ENCODE assay signal across 12 cellular contexts in the genomic region with DNA sequence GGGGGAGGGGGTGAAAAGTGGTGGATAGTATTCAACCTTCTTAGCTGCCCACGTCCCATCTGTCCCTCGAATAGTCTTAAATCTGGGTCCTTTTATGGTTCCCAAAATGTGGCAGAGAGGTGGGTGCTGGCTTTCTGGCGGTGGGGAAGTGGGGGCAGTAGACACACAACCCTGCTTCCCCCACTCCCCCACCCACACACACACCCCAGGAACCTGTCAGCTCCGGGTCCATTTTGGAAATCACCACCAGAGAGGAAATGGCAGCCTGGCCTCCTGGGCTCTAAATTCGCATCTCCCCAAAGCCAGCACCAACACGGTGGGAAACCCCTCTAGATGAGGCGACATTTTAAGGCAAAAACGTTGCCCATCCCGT. TPM values are rescaled to one million over a fixed set of nuclear protein-coding genes. Genes with fewer than 3 reads are reported as not detected.
A peak's percentile ranks its signal among the peaks of the same experiment; 100 is the strongest.
DNase-seq lines count a peak whose midpoint lies in the region; ATAC-seq and TF ChIP-seq lines count a peak whose summit lies in the region.
"Had no signal": no experiment of that assay in that cellular context is flagged by ENCODE, and none has a peak within 500 bp of the region (broad histone marks: within the 10 kb centered on the region; RNA-seq: fewer than 3 reads in every experiment).

No MANE protein-coding gene starts in this region.

- H3K4me3 ChIP-seq in ACC112 (ENCODE audit: low read depth, low read length) (peak overlapping the region; percentile 78), ascending aorta (peak overlapping the region; percentile 65 to 83)
- no peak overlapping the region for H3K4me3 ChIP-seq in CD8-positive, alpha-beta memory T cell (ENCODE audit: low read length)

- no peaks in the 10 kb centered on the region for H3K79me2 ChIP-seq in ACC112 (ENCODE audit: control insufficient read depth, insufficient read depth, low read length, unreplicated experiment)

- H3K36me3 ChIP-seq in ACC112 (ENCODE audit: insufficient read depth, low read length) = no peaks in the 10 kb centered on the region
- H3K36me3 ChIP-seq in CD8-positive, alpha-beta memory T cell (ENCODE audit: insufficient read depth, low read length) = no peaks in the 10 kb centered on the region
- no peaks in the 10 kb centered on the region for H3K36me3 ChIP-seq in ascending aorta
- H3K36me3 ChIP-seq: left lung, thyroid gland had no signal

- peaks cover 12 to 19% of the 10 kb centered on the region in 2 donors for H3K27me3 Mint-ChIP-seq in CD8-positive, alpha-beta memory T cell
- peaks cover 2% of the 10 kb centered on the region for H3K27me3 Mint-ChIP-seq in memory B cell

- POLR2A ChIA-PET in CD8-positive, alpha-beta memory T cell (lab: Charles Lee) = no interaction called here
- POLR2A ChIA-PET in RWPE1 (lab: Yijun Ruan, JAX; ENCODE audit: low non-redundant PET) = no interaction called here

- peaks cover 0 to 13% (median 1%) of the 10 kb centered on the region in 3 donors for H3K4me1 Mint-ChIP-seq in CD8-positive, alpha-beta memory T cell
- peaks cover 4% of the 10 kb centered on the region for H3K4me1 Mint-ChIP-seq in memory B cell

- H3K27me3 ChIP-seq in ACC112 (ENCODE audit: insufficient read depth, low read length) (peaks cover 19% of the 10 kb centered on the region), ascending aorta (no peaks in the 10 kb centered on the region)
- peaks cover 11% of the 10 kb centered on the region for H3K27me3 ChIP-seq in CD8-positive, alpha-beta memory T cell (ENCODE audit: insufficient read depth, low read length, poor library complexity, severe bottlenecking)
- H3K27me3 ChIP-seq: thyroid gland had no signal

- H3K4me1 ChIP-seq in ACC112 (ENCODE audit: control insufficient read depth, insufficient read depth, low read length, unreplicated experiment) (peaks cover 11% of the 10 kb centered on the region), ascending aorta (peaks cover 4 to 25% of the 10 kb centered on the region in 2 donors)
- H3K4me1 ChIP-seq in CD8-positive, alpha-beta memory T cell (ENCODE audit: insufficient read depth, low read length) = peaks cover 7% of the 10 kb centered on the region

- ATAC-seq in memory B cell (ENCODE audit: low read depth) (no peak), GM19467 (IDR thresholded peaks at IDR 0.05; ENCODE audit: unreplicated experiment) (no peak)
- ATAC-seq: left lung had no signal

- H2AFZ ChIP-seq in ACC112 (ENCODE audit: low read length, unreplicated experiment) = no peak overlapping the region

- no peaks in the 10 kb centered on the region for H3K9me3 Mint-ChIP-seq in CD8-positive, alpha-beta memory T cell
- no peaks in the 10 kb centered on the region for H3K9me3 Mint-ChIP-seq in memory B cell

- no peaks in the 10 kb centered on the region for H3K9me3 ChIP-seq in CD8-positive, alpha-beta memory T cell (ENCODE audit: low read length)
- no peaks in the 10 kb centered on the region for H3K9me3 ChIP-seq in ascending aorta
- H3K9me3 ChIP-seq: left lung, thyroid gland had no signal

- no peaks in the 10 kb centered on the region for H3K36me3 Mint-ChIP-seq in CD8-positive, alpha-beta memory T cell
- no peaks in the 10 kb centered on the region for H3K36me3 Mint-ChIP-seq in memory B cell

- TF ChIP-seq CTCF in ascending aorta (IDR thresholded peaks at IDR 0.05) (no peak), RWPE1 (conservative IDR thresholded peaks at IDR 0.05; ENCODE audit: low read depth) (no peak)

- H3K27ac ChIP-seq in ACC112 (ENCODE audit: low read depth, low read length) (no peak overlapping the region), ascending aorta (peak overlapping the region; percentile 60 to 69), RWPE1 (no peak overlapping the region)
- no peak overlapping the region for H3K27ac ChIP-seq in CD8-positive, alpha-beta memory T cell (ENCODE audit: low read depth, low read length)
- H3K27ac ChIP-seq: left lung, thyroid gland had no signal

- peak overlapping the region in 5 of 7 donors; percentile 3 to 83 (median 31) for H3K4me3 Mint-ChIP-seq in CD8-positive, alpha-beta memory T cell
- H3K4me3 Mint-ChIP-seq in memory B cell = peak overlapping the region; percentile 69

- no peak for DNase-seq in CD8-positive, alpha-beta memory T cell
- DNase-seq in ascending aorta (ENCODE audit: low spot score in 2 of 2) = no peak
- no peak for DNase-seq in memory B cell (ENCODE audit: low spot score in 2 of 2)
- DNase-seq in A172 (ENCODE audit: low spot score) = no peak
- no peak for DNase-seq in RWPE1 (ENCODE audit: low spot score)
- DNase-seq in NCI-H446 (lab: John Stamatoyannopoulos, UW) = no peak
- DNase-seq: activated CD8-positive, alpha-beta memory T cell treated with anti-CD3 and anti-CD28 coated beads, Interleukin-2, amount 50 U/mL, for 4 hours; left lung; NCI-H1048; thyroid gland had no signal

- no peak overlapping the region for H3K27ac Mint-ChIP-seq in CD8-positive, alpha-beta memory T cell
- no peak overlapping the region for H3K27ac Mint-ChIP-seq in memory B cell

- CTCF ChIA-PET in CD8-positive, alpha-beta memory T cell (lab: Charles Lee) = no interaction called here
- CTCF ChIA-PET in RWPE1 (lab: Yijun Ruan, JAX) = no interaction called here

- intact Hi-C loops in ascending aorta (cut with DNase I) = no loop called here

RNA-seq across cellular contexts. Expression of a gene that starts 0.8 kb away (rescaled TPM):
- total RNA-seq in CD8-positive, alpha-beta memory T cell = not detected
- polyA plus RNA-seq in CD8-positive, alpha-beta memory T cell = not detected
- total RNA-seq in ascending aorta = 33.6 TPM
- total RNA-seq in A172 (2014; rRNA removed; shearing (Covaris generic)) = 2.0 and 4.1 TPM in 2 replicates

RNA-seq across cellular contexts. Expression of a gene that starts 9.3 kb away (rescaled TPM):
- 10 to 100 TPM; 49.6 to 51.4 TPM for total RNA-seq in CD8-positive, alpha-beta memory T cell
- polyA plus RNA-seq in CD8-positive, alpha-beta memory T cell = 4.6 TPM
- total RNA-seq in ascending aorta = 23.4 TPM
- 11.9 and 12.9 TPM in 2 replicates for total RNA-seq in A172 (2014; rRNA removed; shearing (Covaris generic))

Comparison
In these comparisons a context has a peak if more than half of its experiments do, and no peak if none do; other contexts are left out.
1. H3K27ac ChIP-seq: peak in ascending aorta (2 of 2); none in ACC112 (single experiment), CD8-positive, alpha-beta memory T cell (single experiment) and RWPE1 (single experiment).